ENCODE assay signal across 8 cellular contexts in the genomic region with DNA sequence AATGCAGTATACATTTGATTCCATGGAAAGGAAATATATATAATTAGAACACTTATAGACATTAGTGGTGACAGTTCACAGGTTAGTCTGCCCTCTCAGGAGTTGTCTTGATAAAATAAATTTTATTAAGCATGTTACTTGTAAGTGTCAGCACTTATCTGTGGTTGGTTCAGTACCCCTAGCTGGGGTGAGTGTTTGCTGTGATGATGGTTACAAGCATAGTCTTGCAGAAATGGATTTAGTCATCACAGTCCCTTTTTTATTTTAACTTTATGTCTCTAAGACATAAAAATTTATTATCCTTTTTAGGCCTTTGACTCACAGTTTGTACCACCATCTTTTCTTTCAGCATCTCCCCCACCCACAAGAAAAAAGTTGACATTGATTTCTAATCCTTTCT. TPM values are rescaled to one million over a fixed set of nuclear protein-coding genes. Genes with fewer than 3 reads are reported as not detected.
DNase-seq lines count a peak whose midpoint lies in the region; ATAC-seq and TF ChIP-seq lines count a peak whose summit lies in the region.

No MANE protein-coding gene starts in this region.

- CTCF ChIA-PET in activated CD8-positive, alpha-beta T cell treated with anti-CD3 and anti-CD28 coated beads for 36 hours (lab: Charles Lee) = interaction anchor here (0.6 to 1.0 kb wide), 2 partner anchors 14 to 49 kb away, joined by 3 read pairs; no protein-coding TSS in a partner anchor

- POLR2A ChIA-PET in activated CD8-positive, alpha-beta T cell treated with anti-CD3 and anti-CD28 coated beads for 36 hours (lab: Charles Lee) = interaction anchor here (0.6 to 4.7 kb wide), 10 partner anchors 13 to 78 kb away, joined by 3 to 53 read pairs (median 5); no protein-coding TSS in a partner anchor

- H3K9me3 Mint-ChIP-seq in activated CD8-positive, alpha-beta T cell treated with anti-CD3 and anti-CD28 coated beads for 36 hours = no peaks in the 10 kb centered on the region

- peak overlapping the region; percentile 93 for H3K27ac Mint-ChIP-seq in activated CD8-positive, alpha-beta T cell treated with anti-CD3 and anti-CD28 coated beads for 36 hours

- peaks cover 90% of the 10 kb centered on the region for H3K4me1 Mint-ChIP-seq in activated CD8-positive, alpha-beta T cell treated with anti-CD3 and anti-CD28 coated beads for 36 hours (ENCODE audit: low read depth)

- H3K27ac ChIP-seq in ACC112 (ENCODE audit: low read depth, low read length) = peak overlapping the region; percentile 14; the same call in 1 of the 2 replicates
- peak overlapping the region; percentile 60 for H3K27ac ChIP-seq in mesodermal cell (ENCODE audit: low read depth, low read length, severe bottlenecking)

- no peaks in the 10 kb centered on the region for H3K36me3 ChIP-seq in ACC112 (ENCODE audit: insufficient read depth, low read length)
- H3K36me3 ChIP-seq in mesodermal cell (ENCODE audit: control insufficient read depth, insufficient read depth, low read length) = peaks cover 17% of the 10 kb centered on the region

- DNase-seq in EH (ENCODE audit: low read depth) = peak; percentile 44
- DNase-seq in activated CD8-positive, alpha-beta T cell treated with anti-CD3 and anti-CD28 coated beads for 36 hours = peak; percentile 49
- no peak for DNase-seq in left colon
- no peak for DNase-seq in cerebellum (ENCODE audit: low spot score)
- no peak for DNase-seq in NCI-H2227 (lab: John Stamatoyannopoulos, UW; ENCODE audit: unreplicated experiment)

- H3K4me3 ChIP-seq in ACC112 (ENCODE audit: low read depth, low read length) (no peak overlapping the region), mesodermal cell (ENCODE audit: extremely low read depth, insufficient read depth, low read length, poor library complexity, severe bottlenecking) (no peak overlapping the region)

- H3K27me3 Mint-ChIP-seq in activated CD8-positive, alpha-beta T cell treated with anti-CD3 and anti-CD28 coated beads for 36 hours = no peaks in the 10 kb centered on the region

- H3K36me3 Mint-ChIP-seq in activated CD8-positive, alpha-beta T cell treated with anti-CD3 and anti-CD28 coated beads for 36 hours (ENCODE audit: low read depth) = peaks cover 56% of the 10 kb centered on the region

- H3K79me2 ChIP-seq in ACC112 (ENCODE audit: control insufficient read depth, insufficient read depth, low read length, unreplicated experiment) = peaks cover 20% of the 10 kb centered on the region

- no peaks in the 10 kb centered on the region for H3K27me3 ChIP-seq in ACC112 (ENCODE audit: insufficient read depth, low read length)

- no peak overlapping the region for H2AFZ ChIP-seq in ACC112 (ENCODE audit: low read length, unreplicated experiment)

- H3K4me1 ChIP-seq in ACC112 (ENCODE audit: control insufficient read depth, insufficient read depth, low read length, unreplicated experiment) = peaks cover 26% of the 10 kb centered on the region
- H3K4me1 ChIP-seq in mesodermal cell (ENCODE audit: control insufficient read depth, insufficient read depth, low read length, poor library complexity, severe bottlenecking) = peaks cover 32% of the 10 kb centered on the region

- intact Hi-C loops in activated CD8-positive, alpha-beta T cell treated with anti-CD3 and anti-CD28 coated beads for 36 hours (cut with micrococcal nuclease) = loop anchor here (2.0 to 5.0 kb wide), 5 partner anchors 41 to 131 kb away; no protein-coding TSS in a partner anchor
- intact Hi-C loops in left colon (cut with DNase I, micrococcal nuclease) = no loop called here

- no peaks in the 10 kb centered on the region for H3K9me3 ChIP-seq in mesodermal cell (ENCODE audit: control insufficient read depth, low read length)

- ATAC-seq in activated CD8-positive, alpha-beta T cell treated with anti-CD3 and anti-CD28 coated beads for 36 hours = peak; percentile 35
- no peak for ATAC-seq in left colon
- ATAC-seq in HG02970 (IDR thresholded peaks at IDR 0.05; ENCODE audit: low FRiP score, unreplicated experiment) = no peak

- peak overlapping the region; percentile 66 for H3K4me3 Mint-ChIP-seq in activated CD8-positive, alpha-beta T cell treated with anti-CD3 and anti-CD28 coated beads for 36 hours

- no peak for TF ChIP-seq CTCF in activated CD8-positive, alpha-beta T cell treated with anti-CD3 and anti-CD28 coated beads for 36 hours (IDR thresholded peaks at IDR 0.05)

RNA-seq across cellular contexts. Expression of gene NCK2, which starts 52.1 kb away (rescaled TPM):
- total RNA-seq in activated CD8-positive, alpha-beta T cell treated with anti-CD3 and anti-CD28 coated beads for 36 hours = 10 to 100 TPM; 68.3 to 69.7 TPM
- polyA plus RNA-seq in mesodermal cell (2013, experiment 1 of 2) = 70.3 TPM
- 63.0 TPM for polyA plus RNA-seq in mesodermal cell (2013, experiment 2 of 2)
- total RNA-seq in left colon (10 to 100 TPM; 51.8 to 76.6 TPM), cerebellum (38.6 TPM)

Comparison
In these comparisons a context has a peak if more than half of its experiments do, and no peak if none do; other contexts are left out.
1. DNase-seq: peak in EH (single experiment) and activated CD8-positive, alpha-beta T cell treated with anti-CD3 and anti-CD28 coated beads for 36 hours (single experiment); none in left colon (0 of 2), cerebellum (single experiment) and NCI-H2227 (single experiment).